ENCODE assay signal across 1 cellular context in the genomic region with DNA sequence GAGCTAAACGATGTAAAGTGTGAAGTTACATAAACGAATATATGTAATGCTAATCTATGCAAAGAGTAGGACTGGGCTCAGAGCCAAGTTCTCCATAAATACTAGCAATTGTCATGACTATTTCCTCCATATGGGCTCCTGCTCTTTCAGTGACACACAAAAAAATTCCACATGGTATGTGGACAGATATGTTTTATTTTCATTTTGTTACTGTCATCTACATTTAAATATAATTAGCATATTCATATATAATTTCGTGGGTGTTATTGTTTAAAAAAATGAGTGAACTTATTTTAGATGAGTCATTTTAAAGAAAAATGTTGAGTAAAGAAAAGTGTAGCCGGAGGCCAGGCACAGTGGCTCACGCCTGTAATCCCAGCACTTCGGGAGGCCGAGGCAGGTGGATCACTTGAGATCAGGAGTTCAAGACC.
TF ChIP-seq lines count a peak whose summit lies in the region.

No MANE protein-coding gene starts in this region.

TF ChIP-seq in SK-N-SH treated with all-trans-retinoic acid at 6 μM for 48 hours, 23 proteins besides CTCF, POLR2A, EP300 and RAD21 (continued from another document):
- no peak for TF ChIP-seq CSDC2 (CRISPR knock-in tag; IDR thresholded peaks at IDR 0.05)
- no peak for TF ChIP-seq ZNF8 (CRISPR knock-in tag; IDR thresholded peaks at IDR 0.05)
- TF ChIP-seq BACH2 (CRISPR knock-in tag; IDR thresholded peaks at IDR 0.05; ENCODE audit: borderline replicate concordance): no peak
- TF ChIP-seq, protein P1, sequence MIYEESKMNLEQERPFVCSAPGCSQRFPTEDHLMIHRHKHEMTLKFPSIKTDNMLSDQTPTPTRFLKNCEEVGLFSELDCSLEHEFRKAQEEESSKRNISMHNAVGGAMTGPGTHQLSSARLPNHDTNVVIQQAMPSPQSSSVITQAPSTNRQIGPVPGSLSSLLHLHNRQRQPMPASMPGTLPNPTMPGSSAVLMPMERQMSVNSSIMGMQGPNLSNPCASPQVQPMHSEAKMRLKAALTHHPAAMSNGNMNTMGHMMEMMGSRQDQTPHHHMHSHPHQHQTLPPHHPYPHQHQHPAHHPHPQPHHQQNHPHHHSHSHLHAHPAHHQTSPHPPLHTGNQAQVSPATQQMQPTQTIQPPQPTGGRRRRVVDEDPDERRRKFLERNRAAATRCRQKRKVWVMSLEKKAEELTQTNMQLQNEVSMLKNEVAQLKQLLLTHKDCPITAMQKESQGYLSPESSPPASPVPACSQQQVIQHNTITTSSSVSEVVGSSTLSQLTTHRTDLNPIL (CRISPR knock-in tag; IDR thresholded peaks at IDR 0.05; ENCODE audit: low read depth): no peak
- no peak for TF ChIP-seq ZFP30 (CRISPR knock-in tag; IDR thresholded peaks at IDR 0.05)
- TF ChIP-seq TOX (CRISPR knock-in tag; IDR thresholded peaks at IDR 0.05; ENCODE audit: borderline replicate concordance): no peak
